In genomic region chr2:187874786-187875185, GRCh38 we compare ENCODE assay signal across 1 cellular context.
TF ChIP-seq lines count a peak whose summit lies in the region.

No MANE protein-coding gene starts in this region.

TF ChIP-seq in IMR-90, 13 proteins besides CTCF, POLR2A, EP300 and RAD21:
- TF ChIP-seq MAZ (IDR thresholded peaks at IDR 0.05; ENCODE audit: borderline replicate concordance, low read depth, low read length), result no peak
- TF ChIP-seq MXI1 (IDR thresholded peaks at IDR 0.05; ENCODE audit: borderline replicate concordance, low read depth, low read length), result no peak
- no peak for TF ChIP-seq CEBPB (IDR thresholded peaks at IDR 0.05; ENCODE audit: low read depth, low read length)
- no peak for TF ChIP-seq SMC3 (IDR thresholded peaks at IDR 0.05; ENCODE audit: low read depth, low read length)
- TF ChIP-seq BHLHE40 (IDR thresholded peaks at IDR 0.05; ENCODE audit: low read depth, low read length), result no peak
- TF ChIP-seq NFE2L2 (IDR thresholded peaks at IDR 0.05; ENCODE audit: low read depth, low read length), result no peak
- no peak for TF ChIP-seq MAFK (IDR thresholded peaks at IDR 0.05; ENCODE audit: low read depth, low read length)
- TF ChIP-seq RCOR1 (IDR thresholded peaks at IDR 0.05; ENCODE audit: insufficient replicate concordance, low read length), result no peak
- TF ChIP-seq ELK1 (IDR thresholded peaks at IDR 0.05; ENCODE audit: borderline replicate concordance, low read depth, low read length), result no peak
- no peak for TF ChIP-seq FOS (IDR thresholded peaks at IDR 0.05; ENCODE audit: low read depth, low read length)
- TF ChIP-seq CHD1 (IDR thresholded peaks at IDR 0.05; ENCODE audit: low read depth, low read length), result no peak
- TF ChIP-seq USF2 (IDR thresholded peaks at IDR 0.05; ENCODE audit: low read depth, low read length), result no peak
- no peak for TF ChIP-seq RFX5 (IDR thresholded peaks at IDR 0.05; ENCODE audit: low read depth, low read length)
